22 cellular contexts compared by ENCODE assay signal in the genomic region with DNA sequence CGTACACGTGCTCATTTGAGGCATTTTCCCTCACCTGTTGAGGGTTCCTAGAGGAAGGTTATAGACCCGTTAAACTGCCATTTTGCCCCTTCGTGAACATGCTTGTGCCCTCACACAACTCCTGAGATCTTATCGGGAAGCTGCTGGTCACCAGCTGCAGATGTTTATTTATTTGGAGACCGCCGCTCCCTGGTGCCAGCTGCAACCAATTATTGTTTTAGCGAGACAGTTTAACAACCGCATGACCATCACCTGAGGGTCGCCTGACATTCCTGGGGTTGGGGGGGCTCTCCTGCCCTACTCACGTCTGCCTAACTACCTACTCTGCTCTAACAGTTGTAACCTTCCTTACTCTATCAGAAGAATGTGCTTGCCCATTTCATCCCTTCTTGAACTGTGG.
DNase-seq lines count a peak whose midpoint lies in the region; TF ChIP-seq lines count a peak whose summit lies in the region.
"Had no signal": no experiment of that assay in that cellular context is flagged by ENCODE, and none has a peak within 500 bp of the region (broad histone marks: within the 10 kb centered on the region; RNA-seq: fewer than 3 reads in every experiment).

No MANE protein-coding gene starts in this region.

- peaks cover 3% of the 10 kb centered on the region; the same call in 1 of the 2 replicates for H3K9me3 ChIP-seq in SK-N-SH
- H3K9me3 ChIP-seq: HAP-1, MG63, SJSA1 had no signal

- no peak overlapping the region for H3K4me2 ChIP-seq in SK-N-SH

- H3K27ac ChIP-seq in SK-N-SH (ENCODE audit: low read depth in 2 of 2, low read length in 1 of 2), result no peak overlapping the region
- H3K27ac ChIP-seq: SJSA1 had no signal

- no peaks in the 10 kb centered on the region for H3K27me3 ChIP-seq in SK-N-SH (ENCODE audit: insufficient read depth)
- H3K27me3 ChIP-seq: MG63, SJSA1 had no signal

- H3K4me1 ChIP-seq in SK-N-SH (ENCODE audit: control insufficient read depth in 1 of 2, insufficient read depth in 2 of 2, low read depth in 1 of 2, low read length in 1 of 2), result peaks cover 0 to 6% of the 10 kb centered on the region in 2 experiments; a peak in 1 of 4 replicates
- H3K4me1 ChIP-seq: HAP-1, SJSA1 had no signal

- H3K9me2 ChIP-seq in SK-N-SH, result no peaks in the 10 kb centered on the region

- DNase-seq in NCI-H748 (lab: John Stamatoyannopoulos, UW; ENCODE audit: unreplicated experiment) (peak; percentile 58), NCI-H748 treated with DMSO at 0.1 percent for 48 hours (lab: John Stamatoyannopoulos, UW) (no peak), SK-N-SH (peak; percentile 4), islet precursor cell (peak; percentile 45), NCI-H82 treated with DMSO at 0.1 percent for 48 hours (lab: John Stamatoyannopoulos, UW; ENCODE audit: unreplicated experiment) (no peak), ACHN (no peak), nucleus accumbens (lab: John Stamatoyannopoulos, UW) (no peak)
- DNase-seq in activated naive CD4-positive, alpha-beta T cell treated with anti-CD3 and anti-CD28 coated beads, Interleukin-2, amount 10 ng/mL, durations not matched to agents 7 days and 5 days, result no peak
- DNase-seq: 8988T, DMS153, DND-41, HFFc6, IMR-90, KG1, MG63, NCI-H1694, NCI-H2081, NCI-H2227 treated with DMSO at 0.1 percent for 48 hours, NCI-H526 treated with DMSO at 0.1 percent for 48 hours, SW 1271 had no signal

- no peaks in the 10 kb centered on the region for H3K36me3 ChIP-seq in SK-N-SH (replicated peaks in 1 of 2; ENCODE audit: control insufficient read depth in 1 of 2, insufficient read depth in 2 of 2, low read length in 1 of 2)
- H3K36me3 ChIP-seq: HAP-1, MG63, SJSA1 had no signal

- H3K36me3 Mint-ChIP-seq in activated naive CD4-positive, alpha-beta T cell treated with anti-CD3 and anti-CD28 coated beads, Interleukin-2, amount 10 ng/mL, durations not matched to agents 7 days and 5 days, result no peaks in the 10 kb centered on the region

- no peak overlapping the region for H3K4me3 Mint-ChIP-seq in activated naive CD4-positive, alpha-beta T cell treated with anti-CD3 and anti-CD28 coated beads, Interleukin-2, amount 10 ng/mL, durations not matched to agents 7 days and 5 days
- H3K4me3 Mint-ChIP-seq: HFFc6 had no signal

- H3K79me2 ChIP-seq in SK-N-SH (ENCODE audit: insufficient read depth), result no peaks in the 10 kb centered on the region

- no peaks in the 10 kb centered on the region for H3K27me3 Mint-ChIP-seq in activated naive CD4-positive, alpha-beta T cell treated with anti-CD3 and anti-CD28 coated beads, Interleukin-2, amount 10 ng/mL, durations not matched to agents 7 days and 5 days

- TF ChIP-seq RAD21 in SK-N-SH (IDR thresholded peaks at IDR 0.05; ENCODE audit: low read length), result no peak

- TF ChIP-seq CTCF in SK-N-SH (IDR thresholded peaks at IDR 0.05), result no peak

- no peak overlapping the region for H3K9ac ChIP-seq in SK-N-SH

- H3K27ac Mint-ChIP-seq in activated naive CD4-positive, alpha-beta T cell treated with anti-CD3 and anti-CD28 coated beads, Interleukin-2, amount 10 ng/mL, durations not matched to agents 7 days and 5 days, result no peak overlapping the region
- H3K27ac Mint-ChIP-seq: HFFc6 had no signal

- H2AFZ ChIP-seq in SK-N-SH (ENCODE audit: low read depth), result no peak overlapping the region

- no peak overlapping the region for H3K4me3 ChIP-seq in SK-N-SH (ENCODE audit: low read depth in 2 of 2, low read length in 1 of 2)
- H3K4me3 ChIP-seq: HAP-1, MG63, SJSA1 had no signal

- H3K9me3 Mint-ChIP-seq in activated naive CD4-positive, alpha-beta T cell treated with anti-CD3 and anti-CD28 coated beads, Interleukin-2, amount 10 ng/mL, durations not matched to agents 7 days and 5 days, result no peaks in the 10 kb centered on the region

- TF ChIP-seq EP300 in SK-N-SH (IDR thresholded peaks at IDR 0.05; ENCODE audit: borderline replicate concordance in 1 of 2, low read depth in 1 of 2, low read length in 1 of 2), result no peak

- H4K20me1 ChIP-seq in SK-N-SH (ENCODE audit: insufficient read depth), result no peaks in the 10 kb centered on the region

- POLR2A ChIA-PET in SK-N-SH (lab: Yijun Ruan, JAX), result no interaction called here

- H3K4me1 Mint-ChIP-seq in activated naive CD4-positive, alpha-beta T cell treated with anti-CD3 and anti-CD28 coated beads, Interleukin-2, amount 10 ng/mL, durations not matched to agents 7 days and 5 days, result no peaks in the 10 kb centered on the region

- in situ Hi-C loops in ACHN (cut with HindIII; ENCODE audit: low pct_ligation_motif_present, low pct_unique_long_range_greater_than_20kb, low sequenced_read_pairs), result no loop called here

- H3F3A ChIP-seq in SK-N-SH (replicated peaks; ENCODE audit: insufficient read depth), result no peaks in the 10 kb centered on the region

- WGBS in SK-N-SH (ENCODE audit: low lambda C conversion rate), result 20% methylated on average over 11 of the region's 11 CpGs

- CTCF ChIA-PET in SK-N-SH (lab: Yijun Ruan, JAX), result no interaction called here
- CTCF ChIA-PET in activated naive CD4-positive, alpha-beta T cell treated with anti-CD3 and anti-CD28 coated beads, Interleukin-2, amount 10 ng/mL, durations not matched to agents 7 days and 5 days (lab: Charles Lee), result no interaction called here

TF ChIP-seq in SK-N-SH, 30 proteins besides CTCF, POLR2A, EP300 and RAD21:
- TF ChIP-seq YY1 (IDR thresholded peaks at IDR 0.05; ENCODE audit: low read depth) (no peak), GATA2 (CRISPR knock-in tag; IDR thresholded peaks at IDR 0.05) (peak; percentile 69)
TF ChIP-seq in SK-N-SH: peak in this region for 1.

Comparison
In these comparisons a context has a peak if more than half of its experiments do, and no peak if none do; other contexts are left out.
1. DNase-seq: peak in NCI-H748 (single experiment), SK-N-SH (single experiment) and islet precursor cell (single experiment); none in NCI-H748 treated with DMSO at 0.1 percent for 48 hours (single experiment), NCI-H82 treated with DMSO at 0.1 percent for 48 hours (single experiment), activated naive CD4-positive, alpha-beta T cell treated with anti-CD3 and anti-CD28 coated beads, Interleukin-2, amount 10 ng/mL, durations not matched to agents 7 days and 5 days (single experiment), ACHN (single experiment) and nucleus accumbens (0 of 56).